Comparison of ENCODE assay signal across 18 cellular contexts in the genomic region with DNA sequence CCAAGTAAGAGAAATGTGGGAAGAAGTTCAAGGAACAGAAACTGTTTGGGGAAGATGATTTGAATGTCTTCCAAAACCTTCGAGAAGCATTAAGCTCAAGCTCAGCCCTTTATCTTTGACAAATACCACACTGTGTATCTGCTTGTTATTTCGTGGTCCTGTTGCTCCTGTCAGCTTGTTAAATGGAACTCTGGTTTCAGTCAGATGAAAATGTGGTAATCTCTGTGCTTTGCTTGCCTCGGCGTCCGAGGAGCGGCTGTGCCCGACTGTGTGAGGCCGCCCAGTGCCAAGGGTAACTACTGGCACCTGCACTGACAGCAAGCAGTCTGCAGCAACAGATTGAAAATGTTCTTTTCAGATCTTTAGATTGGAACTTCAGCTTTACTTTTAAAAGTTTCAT.
DNase-seq lines count a peak whose midpoint lies in the region; ATAC-seq and TF ChIP-seq lines count a peak whose summit lies in the region.
"Had no signal": no experiment of that assay in that cellular context is flagged by ENCODE, and none has a peak within 500 bp of the region (broad histone marks: within the 10 kb centered on the region; RNA-seq: fewer than 3 reads in every experiment).

No MANE protein-coding gene starts in this region.

- no peaks in the 10 kb centered on the region for H3K27me3 ChIP-seq in BE2C
- no peaks in the 10 kb centered on the region for H3K27me3 ChIP-seq in rectal smooth muscle tissue (ENCODE audit: control insufficient read depth, insufficient read depth, low read length)
- H3K27me3 ChIP-seq: MG63 had no signal

- H3K9me3 ChIP-seq in BE2C: no peaks in the 10 kb centered on the region
- H3K9me3 ChIP-seq: MG63 had no signal

- H3K4me3 Mint-ChIP-seq in activated CD4-positive, alpha-beta memory T cell treated with anti-CD3 and anti-CD28 coated beads, Interleukin-2, amount 10 ng/mL, durations not matched to agents 7 days and 5 days: no peak overlapping the region
- H3K4me3 Mint-ChIP-seq: IgD-negative memory B cell, naive B cell had no signal

- POLR2A ChIA-PET in activated CD4-positive, alpha-beta memory T cell treated with anti-CD3 and anti-CD28 coated beads, Interleukin-2, amount 10 ng/mL, durations not matched to agents 7 days and 5 days (lab: Charles Lee): no interaction called here

- H3K9ac ChIP-seq in rectal smooth muscle tissue (ENCODE audit: low read length): no peak overlapping the region

- H3K27ac ChIP-seq in rectal smooth muscle tissue (ENCODE audit: low read depth, low read length): peak overlapping the region; percentile 33
- H3K27ac ChIP-seq: HL-60 had no signal

- TF ChIP-seq CTCF in BE2C (IDR thresholded peaks at IDR 0.05; ENCODE audit: low read depth, low read length): no peak

- peak; percentile 94 for ATAC-seq in SK-N-SH treated with all-trans-retinoic acid at 6 μM for 48 hours

- H3K27ac Mint-ChIP-seq in activated CD4-positive, alpha-beta memory T cell treated with anti-CD3 and anti-CD28 coated beads, Interleukin-2, amount 10 ng/mL, durations not matched to agents 7 days and 5 days: no peak overlapping the region
- H3K27ac Mint-ChIP-seq: IgD-negative memory B cell, naive B cell had no signal

- intact Hi-C loops in posterior vena cava (cut with DNase I): no loop called here

- H3K4me1 ChIP-seq in BE2C: peaks cover 30% of the 10 kb centered on the region
- H3K4me1 ChIP-seq in rectal smooth muscle tissue (ENCODE audit: control insufficient read depth, insufficient read depth, low read length): no peaks in the 10 kb centered on the region

- H3K4me3 ChIP-seq in BE2C (ENCODE audit: low read depth, low read length) (peak overlapping the region; percentile 26), rectal smooth muscle tissue (ENCODE audit: low read length) (peak overlapping the region; percentile 6)
- H3K4me3 ChIP-seq: MG63 had no signal

- H3K36me3 Mint-ChIP-seq in activated CD4-positive, alpha-beta memory T cell treated with anti-CD3 and anti-CD28 coated beads, Interleukin-2, amount 10 ng/mL, durations not matched to agents 7 days and 5 days (ENCODE audit: low read depth): no peaks in the 10 kb centered on the region
- H3K36me3 Mint-ChIP-seq: IgD-negative memory B cell, naive B cell had no signal

- H3K27me3 Mint-ChIP-seq in activated CD4-positive, alpha-beta memory T cell treated with anti-CD3 and anti-CD28 coated beads, Interleukin-2, amount 10 ng/mL, durations not matched to agents 7 days and 5 days: no peaks in the 10 kb centered on the region

- H3K36me3 ChIP-seq in BE2C (no peaks in the 10 kb centered on the region), rectal smooth muscle tissue (ENCODE audit: control insufficient read depth, insufficient read depth, low read length) (no peaks in the 10 kb centered on the region)
- H3K36me3 ChIP-seq: MG63 had no signal

- peaks cover 13% of the 10 kb centered on the region for H3K9me3 Mint-ChIP-seq in activated CD4-positive, alpha-beta memory T cell treated with anti-CD3 and anti-CD28 coated beads, Interleukin-2, amount 10 ng/mL, durations not matched to agents 7 days and 5 days

- DNase-seq in BE2C (peak; percentile 74), inferior parietal cortex (ENCODE audit: extremely low spot score) (peak; percentile 28), GM19240 (ENCODE audit: insufficient read length, low spot score) (no peak), CD1c-positive myeloid dendritic cell (ENCODE audit: extremely low spot score) (no peak), posterior vena cava (ENCODE audit: low spot score) (no peak)
- DNase-seq in activated CD4-positive, alpha-beta memory T cell treated with anti-CD3 and anti-CD28 coated beads, Interleukin-2, amount 10 ng/mL, durations not matched to agents 7 days and 5 days: no peak
- DNase-seq: activated CD4-positive, alpha-beta T cell treated with anti-CD3 and anti-CD28 coated beads for 48 hours; activated effector memory CD4-positive, alpha-beta T cell treated with Interleukin-2 at 50 U/mL for 16 hours; effector CD4-positive, alpha-beta T cell; MG63; naive B cell; NCI-H187 treated with DMSO at 0.1 percent for 48 hours; stimulated activated CD4-positive, alpha-beta T cell treated with anti-CD3 and anti-CD28 coated beads, Interleukin-4, amount 100 ng/mL, for 4 hours; SW 1271 had no signal

- H3K4me1 Mint-ChIP-seq in activated CD4-positive, alpha-beta memory T cell treated with anti-CD3 and anti-CD28 coated beads, Interleukin-2, amount 10 ng/mL, durations not matched to agents 7 days and 5 days: no peaks in the 10 kb centered on the region
- H3K4me1 Mint-ChIP-seq: IgD-negative memory B cell had no signal

- CTCF ChIA-PET in activated CD4-positive, alpha-beta memory T cell treated with anti-CD3 and anti-CD28 coated beads, Interleukin-2, amount 10 ng/mL, durations not matched to agents 7 days and 5 days (lab: Charles Lee): no interaction called here

TF ChIP-seq in SK-N-SH treated with all-trans-retinoic acid at 6 μM for 48 hours, 23 proteins besides CTCF, POLR2A, EP300 and RAD21 (continues in another document):
- TF ChIP-seq ZFP30 (CRISPR knock-in tag; IDR thresholded peaks at IDR 0.05) (no peak), TOX (CRISPR knock-in tag; IDR thresholded peaks at IDR 0.05; ENCODE audit: borderline replicate concordance) (0 out of 2 replicates have a peak, but pooled peaks have one; percentile 27), ARNTL (CRISPR knock-in tag; IDR thresholded peaks at IDR 0.05; ENCODE audit: borderline replicate concordance, low read depth) (no peak), ZNF565 (CRISPR knock-in tag; conservative IDR thresholded peaks at IDR 0.05; ENCODE audit: low read depth) (no peak), TCF4 (CRISPR knock-in tag; IDR thresholded peaks at IDR 0.05; ENCODE audit: borderline replicate concordance) (peak; percentile 91), ESRRG (CRISPR knock-in tag; IDR thresholded peaks at IDR 0.05) (no peak), SNAI2 (CRISPR knock-in tag; IDR thresholded peaks at IDR 0.05) (peak; percentile 23; the same call in 1 of the 2 replicates)
- TF ChIP-seq, protein P1, sequence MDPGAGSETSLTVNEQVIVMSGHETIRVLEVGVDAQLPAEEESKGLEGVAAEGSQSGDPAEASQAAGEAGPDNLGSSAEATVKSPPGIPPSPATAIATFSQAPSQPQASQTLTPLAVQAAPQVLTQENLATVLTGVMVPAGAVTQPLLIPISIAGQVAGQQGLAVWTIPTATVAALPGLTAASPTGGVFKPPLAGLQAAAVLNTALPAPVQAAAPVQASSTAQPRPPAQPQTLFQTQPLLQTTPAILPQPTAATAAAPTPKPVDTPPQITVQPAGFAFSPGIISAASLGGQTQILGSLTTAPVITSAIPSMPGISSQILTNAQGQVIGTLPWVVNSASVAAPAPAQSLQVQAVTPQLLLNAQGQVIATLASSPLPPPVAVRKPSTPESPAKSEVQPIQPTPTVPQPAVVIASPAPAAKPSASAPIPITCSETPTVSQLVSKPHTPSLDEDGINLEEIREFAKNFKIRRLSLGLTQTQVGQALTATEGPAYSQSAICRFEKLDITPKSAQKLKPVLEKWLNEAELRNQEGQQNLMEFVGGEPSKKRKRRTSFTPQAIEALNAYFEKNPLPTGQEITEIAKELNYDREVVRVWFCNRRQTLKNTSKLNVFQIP (CRISPR knock-in tag; IDR thresholded peaks at IDR 0.05; ENCODE audit: borderline replicate concordance, low read depth): no peak
- TF ChIP-seq, protein P2, sequence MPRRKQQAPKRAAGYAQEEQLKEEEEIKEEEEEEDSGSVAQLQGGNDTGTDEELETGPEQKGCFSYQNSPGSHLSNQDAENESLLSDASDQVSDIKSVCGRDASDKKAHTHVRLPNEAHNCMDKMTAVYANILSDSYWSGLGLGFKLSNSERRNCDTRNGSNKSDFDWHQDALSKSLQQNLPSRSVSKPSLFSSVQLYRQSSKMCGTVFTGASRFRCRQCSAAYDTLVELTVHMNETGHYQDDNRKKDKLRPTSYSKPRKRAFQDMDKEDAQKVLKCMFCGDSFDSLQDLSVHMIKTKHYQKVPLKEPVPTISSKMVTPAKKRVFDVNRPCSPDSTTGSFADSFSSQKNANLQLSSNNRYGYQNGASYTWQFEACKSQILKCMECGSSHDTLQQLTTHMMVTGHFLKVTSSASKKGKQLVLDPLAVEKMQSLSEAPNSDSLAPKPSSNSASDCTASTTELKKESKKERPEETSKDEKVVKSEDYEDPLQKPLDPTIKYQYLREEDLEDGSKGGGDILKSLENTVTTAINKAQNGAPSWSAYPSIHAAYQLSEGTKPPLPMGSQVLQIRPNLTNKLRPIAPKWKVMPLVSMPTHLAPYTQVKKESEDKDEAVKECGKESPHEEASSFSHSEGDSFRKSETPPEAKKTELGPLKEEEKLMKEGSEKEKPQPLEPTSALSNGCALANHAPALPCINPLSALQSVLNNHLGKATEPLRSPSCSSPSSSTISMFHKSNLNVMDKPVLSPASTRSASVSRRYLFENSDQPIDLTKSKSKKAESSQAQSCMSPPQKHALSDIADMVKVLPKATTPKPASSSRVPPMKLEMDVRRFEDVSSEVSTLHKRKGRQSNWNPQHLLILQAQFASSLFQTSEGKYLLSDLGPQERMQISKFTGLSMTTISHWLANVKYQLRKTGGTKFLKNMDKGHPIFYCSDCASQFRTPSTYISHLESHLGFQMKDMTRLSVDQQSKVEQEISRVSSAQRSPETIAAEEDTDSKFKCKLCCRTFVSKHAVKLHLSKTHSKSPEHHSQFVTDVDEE (CRISPR knock-in tag; IDR thresholded peaks at IDR 0.05): peak; percentile 90
- TF ChIP-seq, protein P3, sequence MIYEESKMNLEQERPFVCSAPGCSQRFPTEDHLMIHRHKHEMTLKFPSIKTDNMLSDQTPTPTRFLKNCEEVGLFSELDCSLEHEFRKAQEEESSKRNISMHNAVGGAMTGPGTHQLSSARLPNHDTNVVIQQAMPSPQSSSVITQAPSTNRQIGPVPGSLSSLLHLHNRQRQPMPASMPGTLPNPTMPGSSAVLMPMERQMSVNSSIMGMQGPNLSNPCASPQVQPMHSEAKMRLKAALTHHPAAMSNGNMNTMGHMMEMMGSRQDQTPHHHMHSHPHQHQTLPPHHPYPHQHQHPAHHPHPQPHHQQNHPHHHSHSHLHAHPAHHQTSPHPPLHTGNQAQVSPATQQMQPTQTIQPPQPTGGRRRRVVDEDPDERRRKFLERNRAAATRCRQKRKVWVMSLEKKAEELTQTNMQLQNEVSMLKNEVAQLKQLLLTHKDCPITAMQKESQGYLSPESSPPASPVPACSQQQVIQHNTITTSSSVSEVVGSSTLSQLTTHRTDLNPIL (CRISPR knock-in tag; IDR thresholded peaks at IDR 0.05; ENCODE audit: low read depth): peak; percentile 48; the same call in 1 of the 2 replicates

Comparison
In these comparisons a context has a peak if more than half of its experiments do, and no peak if none do; other contexts are left out.
1. DNase-seq: peak in BE2C (single experiment) and inferior parietal cortex (single experiment); none in activated CD4-positive, alpha-beta memory T cell treated with anti-CD3 and anti-CD28 coated beads, Interleukin-2, amount 10 ng/mL, durations not matched to agents 7 days and 5 days (single experiment), GM19240 (single experiment), CD1c-positive myeloid dendritic cell (single experiment) and posterior vena cava (single experiment).